ENCODE assay signal across 9 cellular contexts in genomic region chr2:197240018-197240712, GRCh38.
DNase-seq lines count a peak whose midpoint lies in the region; ATAC-seq and TF ChIP-seq lines count a peak whose summit lies in the region.
"Had no signal": no experiment of that assay in that cellular context is flagged by ENCODE, and none has a peak within 500 bp of the region (broad histone marks: within the 10 kb centered on the region; RNA-seq: fewer than 3 reads in every experiment).

No MANE protein-coding gene starts in this region.

- TF ChIP-seq EP300 in upper lobe of left lung (IDR thresholded peaks at IDR 0.05), result no peak

- peak overlapping the region; percentile 63 for H3K27ac ChIP-seq in OCI-LY7 (ENCODE audit: low read depth, low read length, poor library complexity, severe bottlenecking)
- H3K27ac ChIP-seq in duodenal mucosa (ENCODE audit: low read depth, low read length), result peak overlapping the region; percentile 32
- H3K27ac ChIP-seq in upper lobe of left lung, result peak overlapping the region in 3 of 4 donors; percentile 32 to 84 (median 64)
- no peak overlapping the region for H3K27ac ChIP-seq in psoas muscle

- ATAC-seq in upper lobe of left lung (ENCODE audit: low FRiP score in 2 of 2) (no peak), psoas muscle (no peak), GM19328 (IDR thresholded peaks at IDR 0.05; ENCODE audit: unreplicated experiment) (no peak)
- ATAC-seq: SK-N-SH treated with all-trans-retinoic acid at 6 μM for 48 hours had no signal

- peaks cover 58% of the 10 kb centered on the region for H3K79me2 ChIP-seq in OCI-LY7 (ENCODE audit: insufficient read depth, low read depth, low read length)

- POLR2A ChIA-PET in OCI-LY7 (lab: Charles Lee), result interaction anchor here (0.6 to 4.6 kb wide), 29 partner anchors 8 to 954 kb away, joined by 3 to 46 read pairs (median 4); partner anchors contain the start of gene ANKRD44

- no peak for TF ChIP-seq POLR2A in upper lobe of left lung (IDR thresholded peaks at IDR 0.05)

- intact Hi-C loops in OCI-LY7 (cut with micrococcal nuclease; ENCODE audit: unreplicated experiment), result no loop called here
- intact Hi-C loops in psoas muscle (cut with DNase I), result no loop called here

- peak overlapping the region; percentile 70 for H3K4me2 ChIP-seq in OCI-LY7 (ENCODE audit: low read length)

- H3K27me3 ChIP-seq in duodenal mucosa (ENCODE audit: control insufficient read depth in 1 of 2, insufficient read depth in 2 of 2, low read length in 2 of 2) (no peaks in the 10 kb centered on the region), upper lobe of left lung (no peaks in the 10 kb centered on the region), psoas muscle (ENCODE audit: insufficient read depth in 3 of 3, low read length in 2 of 3) (no peaks in the 10 kb centered on the region)

- H3K9me2 ChIP-seq in OCI-LY7 (ENCODE audit: insufficient read depth, low read length), result no peaks in the 10 kb centered on the region

- peak; percentile 38 for DNase-seq in stimulated activated CD4-positive, alpha-beta T cell treated with anti-CD3 and anti-CD28 coated beads, Interleukin-15, amount 100 ng/mL, for 24 hours
- DNase-seq in stimulated activated CD4-positive, alpha-beta T cell treated with anti-CD3 and anti-CD28 coated beads, Interleukin-4, amount 100 ng/mL, for 1 hour, result no peak
- DNase-seq in OCI-LY7 (ENCODE audit: low spot score), result peak; percentile 44
- no peak for DNase-seq in upper lobe of left lung
- no peak for DNase-seq in psoas muscle
- DNase-seq in UCSD-AML1 (lab: John Stamatoyannopoulos, UW; ENCODE audit: unreplicated experiment), result no peak

- BruUV-seq in OCI-LY7 (replicated peaks; lab: Mats Ljungman, UMichigan), result no TSS peak

- H3K36me3 ChIP-seq in OCI-LY7 (ENCODE audit: insufficient read depth, low read length), result no peaks in the 10 kb centered on the region; the same call in 1 of the 2 replicates
- H3K36me3 ChIP-seq in duodenal mucosa (ENCODE audit: control insufficient read depth in 1 of 2, insufficient read depth in 2 of 2, low read length in 2 of 2), result no peaks in the 10 kb centered on the region
- H3K36me3 ChIP-seq in upper lobe of left lung, result no peaks in the 10 kb centered on the region
- H3K36me3 ChIP-seq in psoas muscle (ENCODE audit: insufficient read depth in 1 of 2, low read depth in 1 of 2), result no peaks in the 10 kb centered on the region

- CTCF ChIA-PET in OCI-LY7 (lab: Charles Lee; ENCODE audit: unreplicated experiment), result interaction anchor here (0.6 to 1.0 kb wide), 3 partner anchors 11 to 69 kb away, joined by 3 read pairs; no protein-coding TSS in a partner anchor

- no peak overlapping the region for H3K9ac ChIP-seq in duodenal mucosa (ENCODE audit: low read depth in 1 of 2, low read length in 2 of 2)

- H3K9me3 ChIP-seq in OCI-LY7 (ENCODE audit: low read length) (no peaks in the 10 kb centered on the region), duodenal mucosa (ENCODE audit: control insufficient read depth in 1 of 2, low read length in 2 of 2) (no peaks in the 10 kb centered on the region), upper lobe of left lung (no peaks in the 10 kb centered on the region), psoas muscle (no peaks in the 10 kb centered on the region)

- peak overlapping the region; percentile 8; the same call in 1 of the 2 replicates for H2AFZ ChIP-seq in OCI-LY7 (ENCODE audit: low read length)

- H3K4me3 ChIP-seq in OCI-LY7 (ENCODE audit: low read depth, low read length, poor library complexity, severe bottlenecking) (peak overlapping the region; percentile 47), duodenal mucosa (ENCODE audit: low read depth in 1 of 2, low read length in 2 of 2) (no peak overlapping the region), upper lobe of left lung (no peak overlapping the region), psoas muscle (no peak overlapping the region)

- peaks cover 4% of the 10 kb centered on the region; the same call in 1 of the 2 replicates for H4K20me1 ChIP-seq in OCI-LY7 (ENCODE audit: insufficient read depth, low read length)

- TF ChIP-seq CTCF in OCI-LY7 (conservative IDR thresholded peaks at IDR 0.05; ENCODE audit: low read length) (no peak), upper lobe of left lung (IDR thresholded peaks at IDR 0.05) (no peak), psoas muscle (IDR thresholded peaks at IDR 0.05) (no peak)

- 71 to 73% methylated on average over 7 of the region's 7 CpGs for WGBS in upper lobe of left lung, 2 donors
- WGBS in psoas muscle, 3 donors, result 71 to 85% (median 78%) methylated on average over 7 of the region's 7 CpGs

- peaks cover 57% of the 10 kb centered on the region for H3K4me1 ChIP-seq in OCI-LY7 (ENCODE audit: insufficient read depth, low read length, poor library complexity, severe bottlenecking)
- peaks cover 11 to 38% of the 10 kb centered on the region in 2 donors for H3K4me1 ChIP-seq in duodenal mucosa (ENCODE audit: control insufficient read depth in 1 of 2, insufficient read depth in 2 of 2, low read length in 2 of 2)
- peaks cover 39 to 73% (median 44%) of the 10 kb centered on the region in 4 donors for H3K4me1 ChIP-seq in upper lobe of left lung
- H3K4me1 ChIP-seq in psoas muscle, result no peaks in the 10 kb centered on the region

Comparison
In these comparisons a context has a peak if more than half of its experiments do, and no peak if none do; other contexts are left out.
1. DNase-seq: peak in stimulated activated CD4-positive, alpha-beta T cell treated with anti-CD3 and anti-CD28 coated beads, Interleukin-15, amount 100 ng/mL, for 24 hours (single experiment) and OCI-LY7 (single experiment); none in stimulated activated CD4-positive, alpha-beta T cell treated with anti-CD3 and anti-CD28 coated beads, Interleukin-4, amount 100 ng/mL, for 1 hour (single experiment), upper lobe of left lung (0 of 2), psoas muscle (0 of 2) and UCSD-AML1 (single experiment).